Comparison of ENCODE assay signal across 8 cellular contexts in genomic region chr4:180664766-180665368, GRCh38.
A peak's percentile ranks its signal among the peaks of the same experiment; 100 is the strongest.
DNase-seq lines count a peak whose midpoint lies in the region; ATAC-seq, FAIRE-seq and TF ChIP-seq lines count a peak whose summit lies in the region.

No MANE protein-coding gene starts in this region.

- POLR2A ChIA-PET in activated CD4-positive, alpha-beta T cell treated with anti-CD3 and anti-CD28 coated beads for 36 hours (lab: Charles Lee): no interaction called here

- no peaks in the 10 kb centered on the region for H3K27me3 Mint-ChIP-seq in activated CD4-positive, alpha-beta T cell treated with anti-CD3 and anti-CD28 coated beads for 36 hours

- WGBS in suprapubic skin: 9% methylated on average over 5 of the region's 5 CpGs

- H3K27me3 ChIP-seq in suprapubic skin: no peaks in the 10 kb centered on the region

- no peaks in the 10 kb centered on the region for H3K4me1 Mint-ChIP-seq in activated CD4-positive, alpha-beta T cell treated with anti-CD3 and anti-CD28 coated beads for 36 hours

- TF ChIP-seq EP300 in suprapubic skin (IDR thresholded peaks at IDR 0.05): no peak

- intact Hi-C loops in activated CD4-positive, alpha-beta T cell treated with anti-CD3 and anti-CD28 coated beads for 36 hours (cut with DNase I, micrococcal nuclease): loop anchor here in 1 of 2 experiments (2.0 to 10.0 kb wide), 3 partner anchors 280 to 798 kb away; no protein-coding TSS in a partner anchor

- DNase-seq in D341Med (ENCODE audit: low spot score) (peak; percentile 61), NCI-H2227 (lab: John Stamatoyannopoulos, UW; ENCODE audit: unreplicated experiment) (peak; percentile 84), middle frontal gyrus (ENCODE audit: extremely low spot score, low spot score) (peak; percentile 87), suprapubic skin (ENCODE audit: low spot score in 2 of 2) (peak in 1 of 2 donors; percentile 66)
- peak; percentile 72 for DNase-seq in activated CD4-positive, alpha-beta T cell treated with anti-CD3 and anti-CD28 coated beads for 36 hours

- no peak overlapping the region for H3K4me3 ChIP-seq in suprapubic skin

- CTCF ChIA-PET in activated CD4-positive, alpha-beta T cell treated with anti-CD3 and anti-CD28 coated beads for 36 hours (lab: Charles Lee): interaction anchor here (0.6 to 2.3 kb wide), 11 partner anchors 10 to 864 kb away, joined by 3 to 9 read pairs (median 6); no protein-coding TSS in a partner anchor

- no peak for TF ChIP-seq POLR2A in suprapubic skin (IDR thresholded peaks at IDR 0.05)

- H3K4me3 Mint-ChIP-seq in activated CD4-positive, alpha-beta T cell treated with anti-CD3 and anti-CD28 coated beads for 36 hours: no peak overlapping the region

- H3K27ac Mint-ChIP-seq in activated CD4-positive, alpha-beta T cell treated with anti-CD3 and anti-CD28 coated beads for 36 hours: no peak overlapping the region

- peak; percentile 83 for FAIRE-seq in endometrium (lab: Jason Lieb, UNC)

- no peaks in the 10 kb centered on the region for H3K36me3 Mint-ChIP-seq in activated CD4-positive, alpha-beta T cell treated with anti-CD3 and anti-CD28 coated beads for 36 hours (ENCODE audit: low read depth)

- no peaks in the 10 kb centered on the region for H3K36me3 ChIP-seq in suprapubic skin

- no peaks in the 10 kb centered on the region for H3K9me3 ChIP-seq in suprapubic skin

- no peaks in the 10 kb centered on the region for H3K9me3 Mint-ChIP-seq in activated CD4-positive, alpha-beta T cell treated with anti-CD3 and anti-CD28 coated beads for 36 hours (ENCODE audit: low read depth)

- TF ChIP-seq CTCF in suprapubic skin (IDR thresholded peaks at IDR 0.05): peak; percentile 40 to 72

- ATAC-seq in GM19351 (IDR thresholded peaks at IDR 0.05; ENCODE audit: unreplicated experiment) (peak; percentile 87), HG03354 (IDR thresholded peaks at IDR 0.05; ENCODE audit: poor library complexity, severe bottlenecking, unreplicated experiment) (peak; percentile 90)
- ATAC-seq in activated CD4-positive, alpha-beta T cell treated with anti-CD3 and anti-CD28 coated beads for 36 hours: peak; percentile 51

- peaks cover 2% of the 10 kb centered on the region for H3K4me1 ChIP-seq in suprapubic skin

- no peak overlapping the region for H3K27ac ChIP-seq in suprapubic skin
